In the genomic region with DNA sequence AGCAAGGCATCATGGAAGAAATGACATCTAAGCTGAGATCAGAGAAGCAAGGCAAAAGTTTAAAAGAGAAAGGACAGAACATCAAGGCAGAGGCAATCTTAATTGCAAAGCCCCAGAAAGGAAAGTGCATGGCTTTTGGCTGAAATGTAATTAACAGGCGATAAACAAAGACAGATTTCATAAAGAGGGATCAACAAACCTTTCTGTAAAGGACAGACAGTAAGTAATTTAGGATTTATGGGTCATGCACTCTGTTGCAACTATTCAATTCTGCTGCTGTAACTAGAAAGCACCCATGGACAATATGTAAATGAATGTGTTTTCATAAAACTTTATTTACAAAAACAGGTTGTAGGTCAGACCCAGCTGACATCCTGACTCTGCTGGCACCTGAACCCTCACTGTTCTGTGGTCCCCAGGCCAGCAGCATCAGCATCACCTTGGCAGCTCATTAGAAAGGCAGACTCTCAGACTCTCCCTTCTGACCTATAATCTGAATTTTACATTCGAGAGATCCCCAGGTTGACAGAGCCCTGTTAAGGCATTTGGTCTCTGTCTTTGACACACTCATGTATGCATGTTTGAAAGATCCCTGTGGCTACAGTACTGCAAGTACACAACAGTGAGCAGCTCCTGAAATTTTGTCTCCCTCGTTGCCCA, we compare ENCODE assay signal across 17 cellular contexts.
A peak's percentile ranks its signal among the peaks of the same experiment; 100 is the strongest.
DNase-seq lines count a peak whose midpoint lies in the region; ATAC-seq and TF ChIP-seq lines count a peak whose summit lies in the region.
"Had no signal": no experiment of that assay in that cellular context is flagged by ENCODE, and none has a peak within 500 bp of the region (broad histone marks: within the 10 kb centered on the region; RNA-seq: fewer than 3 reads in every experiment).

No MANE protein-coding gene starts in this region.

- H3K4me2 ChIP-seq in MM.1S (ENCODE audit: low read depth, low read length) (no peak overlapping the region), PC-3 (ENCODE audit: low read length) (no peak overlapping the region)

- TF ChIP-seq POLR2A in stomach (IDR thresholded peaks at IDR 0.05): no peak

- H3K27ac ChIP-seq in left ventricle myocardium inferior (replicated peaks) (peak overlapping the region; percentile 82), mucosa of rectum (ENCODE audit: low read depth in 2 of 2, low read length in 2 of 2) (peak overlapping the region; percentile 62 to 71), stomach (peak overlapping the region; percentile 43 to 81 (median 76)), MM.1S (ENCODE audit: low read length) (no peak overlapping the region), PC-3 (ENCODE audit: low read length) (no peak overlapping the region)
- H3K27ac ChIP-seq: RWPE1 had no signal

- ATAC-seq in Right ventricle myocardium inferior (no peak), PC-3 (no peak)

- CTCF ChIA-PET in PC-3 (lab: Charles Lee): no interaction called here

- H3K27me3 ChIP-seq in left ventricle myocardium inferior (ENCODE audit: low read depth) (no peaks in the 10 kb centered on the region), mucosa of rectum (ENCODE audit: control insufficient read depth in 2 of 2, insufficient read depth in 2 of 2, low read length in 2 of 2) (no peaks in the 10 kb centered on the region), stomach (no peaks in the 10 kb centered on the region), MM.1S (replicated peaks; ENCODE audit: insufficient read depth, low read length) (no peaks in the 10 kb centered on the region), PC-3 (ENCODE audit: low read length) (peaks cover 12% of the 10 kb centered on the region; the same call in 1 of the 2 replicates)

- no peaks in the 10 kb centered on the region for H3K36me3 ChIP-seq in left ventricle myocardium inferior
- no peaks in the 10 kb centered on the region for H3K36me3 ChIP-seq in mucosa of rectum (ENCODE audit: control insufficient read depth in 2 of 2, insufficient read depth in 2 of 2, low read length in 2 of 2)
- H3K36me3 ChIP-seq in stomach: no peaks in the 10 kb centered on the region
- no peaks in the 10 kb centered on the region for H3K36me3 ChIP-seq in MM.1S (replicated peaks; ENCODE audit: insufficient read depth, low read length)
- H3K36me3 ChIP-seq in PC-3 (ENCODE audit: low read depth, low read length): no peaks in the 10 kb centered on the region

- no TSS peak for BruUV-seq in PC-3 (replicated peaks; lab: Mats Ljungman, UMichigan)

- no peak overlapping the region for H2AFZ ChIP-seq in MM.1S (ENCODE audit: low read length)
- no peak overlapping the region for H2AFZ ChIP-seq in PC-3 (ENCODE audit: low read length)

- H3K9me3 ChIP-seq in left ventricle myocardium inferior (replicated peaks) (no peaks in the 10 kb centered on the region), mucosa of rectum (ENCODE audit: control insufficient read depth in 2 of 2, low read length in 2 of 2) (no peaks in the 10 kb centered on the region), stomach (no peaks in the 10 kb centered on the region), MM.1S (replicated peaks; ENCODE audit: insufficient read depth, low read length) (no peaks in the 10 kb centered on the region), PC-3 (ENCODE audit: low read length) (no peaks in the 10 kb centered on the region)

- no peak overlapping the region for H3K4me3 ChIP-seq in left ventricle myocardium inferior
- no peak overlapping the region for H3K4me3 ChIP-seq in mucosa of rectum (ENCODE audit: low read length in 2 of 2)
- H3K4me3 ChIP-seq in stomach: no peak overlapping the region
- no peak overlapping the region for H3K4me3 ChIP-seq in MM.1S (ENCODE audit: low read length)
- H3K4me3 ChIP-seq in PC-3 (ENCODE audit: low read length): no peak overlapping the region

- peaks cover 15% of the 10 kb centered on the region for H3K4me1 ChIP-seq in left ventricle myocardium inferior
- H3K4me1 ChIP-seq in mucosa of rectum (ENCODE audit: control insufficient read depth in 2 of 2, insufficient read depth in 2 of 2, low read length in 2 of 2): peaks cover 0 to 3% of the 10 kb centered on the region in 2 donors
- H3K4me1 ChIP-seq in stomach: peaks cover 0 to 34% (median 9%) of the 10 kb centered on the region in 4 donors
- no peaks in the 10 kb centered on the region for H3K4me1 ChIP-seq in MM.1S (ENCODE audit: low read length)
- H3K4me1 ChIP-seq in PC-3 (ENCODE audit: insufficient read depth, low read length): no peaks in the 10 kb centered on the region

- 72 to 80% (median 76%) methylated on average over 3 of the region's 3 CpGs for WGBS in stomach, 5 donors

- no peaks in the 10 kb centered on the region for H3K9me2 ChIP-seq in MM.1S (replicated peaks; ENCODE audit: insufficient read depth, low read length)
- H3K9me2 ChIP-seq in PC-3 (replicated peaks; ENCODE audit: low read length): no peaks in the 10 kb centered on the region

- no peaks in the 10 kb centered on the region for H3F3A ChIP-seq in MM.1S (ENCODE audit: insufficient read depth, low read length)
- H3F3A ChIP-seq in PC-3 (ENCODE audit: low read length, unreplicated experiment): no peaks in the 10 kb centered on the region

- H4K20me1 ChIP-seq in MM.1S (ENCODE audit: insufficient read depth, low read length): no peaks in the 10 kb centered on the region
- H4K20me1 ChIP-seq in PC-3 (ENCODE audit: low read length): no peaks in the 10 kb centered on the region

- TF ChIP-seq EP300 in stomach (IDR thresholded peaks at IDR 0.05): no peak

- no peak for TF ChIP-seq CTCF in left ventricle myocardium inferior (IDR thresholded peaks at IDR 0.05; ENCODE audit: borderline replicate concordance)
- TF ChIP-seq CTCF in stomach (IDR thresholded peaks at IDR 0.05): no peak
- TF ChIP-seq CTCF in MM.1S (IDR thresholded peaks at IDR 0.05; ENCODE audit: low read length): no peak
- TF ChIP-seq CTCF in PC-3 (conservative IDR thresholded peaks at IDR 0.05; ENCODE audit: low read depth, low read length): no peak

- DNase-seq in left ventricle myocardium inferior (no peak), Right ventricle myocardium inferior (ENCODE audit: missing footprints) (no peak), stomach (no peak), MM.1S (no peak), PC-3 (no peak), NOMO-1 treated with dmso at 0.1 percent for 144 hours (lab: John Stamatoyannopoulos, UW; ENCODE audit: unreplicated experiment) (no peak)
- DNase-seq in stimulated activated CD4-positive, alpha-beta T cell treated with anti-CD3 and anti-CD28 coated beads, Interleukin-15, amount 100 ng/mL, for 24 hours: no peak
- DNase-seq: 8988T; Calu3; CD4-positive, alpha-beta memory T cell; DMS53; H7; NCI-H526 treated with DMSO at 0.1 percent for 48 hours; NK-92 treated with Interleukin-12 subunit alpha and Interleukin-12 subunit beta, amount 100 ng/mL, for 24 hours; OCI-M1 had no signal

- intact Hi-C loops in left ventricle myocardium inferior (cut with micrococcal nuclease): no loop called here
- intact Hi-C loops in Right ventricle myocardium inferior (cut with DNase I): no loop called here
- intact Hi-C loops in stomach (cut with DNase I; ENCODE audit: low total_unique reads): no loop called here
- intact Hi-C loops in PC-3 (cut with micrococcal nuclease): no loop called here

- POLR2A ChIA-PET in PC-3 (lab: Charles Lee; ENCODE audit: unreplicated experiment): no interaction called here

- no peaks in the 10 kb centered on the region for H3K79me2 ChIP-seq in MM.1S (ENCODE audit: low read length)
- H3K79me2 ChIP-seq in PC-3 (ENCODE audit: low read length): no peaks in the 10 kb centered on the region

- H3K9ac ChIP-seq in mucosa of rectum (ENCODE audit: low read depth in 1 of 2, low read length in 2 of 2) (no peak overlapping the region), MM.1S (ENCODE audit: low read length) (no peak overlapping the region), PC-3 (ENCODE audit: low read length) (no peak overlapping the region)

Comparison
In these comparisons a context has a peak if more than half of its experiments do, and no peak if none do; other contexts are left out.
1. H3K27ac ChIP-seq: peak in left ventricle myocardium inferior (single experiment), mucosa of rectum (2 of 2) and stomach (5 of 5); none in MM.1S (single experiment) and PC-3 (single experiment).